11 cellular contexts compared by ENCODE assay signal in genomic region chr11:44310198-44310455, GRCh38. TPM values are rescaled to one million over a fixed set of nuclear protein-coding genes. Genes with fewer than 3 reads are reported as not detected.
DNase-seq lines count a peak whose midpoint lies in the region; ATAC-seq and TF ChIP-seq lines count a peak whose summit lies in the region.
"Had no signal": no experiment of that assay in that cellular context is flagged by ENCODE, and none has a peak within 500 bp of the region (broad histone marks: within the 10 kb centered on the region; RNA-seq: fewer than 3 reads in every experiment).

No MANE protein-coding gene starts in this region.

- ATAC-seq in upper lobe of left lung (ENCODE audit: low FRiP score in 2 of 2): no peak
- ATAC-seq in HG03045 (IDR thresholded peaks at IDR 0.05; ENCODE audit: unreplicated experiment): no peak
- ATAC-seq: stimulated activated naive CD8-positive, alpha-beta T cell treated with anti-CD3 and anti-CD28 coated beads, Interleukin-15, Interleukin-2, amounts not matched to agents 100 U/mL and 50 U/mL, for 24 hours had no signal

- peaks cover 11 to 92% of the 10 kb centered on the region in 2 donors for H3K27me3 ChIP-seq in breast epithelium
- H3K27me3 ChIP-seq in upper lobe of left lung: peaks cover 0 to 81% (median 50%) of the 10 kb centered on the region in 4 donors

- H3K9me3 ChIP-seq in breast epithelium (no peaks in the 10 kb centered on the region), upper lobe of left lung (no peaks in the 10 kb centered on the region)

- POLR2A ChIA-PET in MCF 10A (lab: Yijun Ruan, JAX): interaction anchor here (0.6 kb wide), 1 partner anchor 69 kb away, joined by 3 read pairs; no protein-coding TSS in a partner anchor

- H3K4me3 Mint-ChIP-seq in MCF 10A (ENCODE audit: unreplicated experiment) (no peak overlapping the region), nephron (peak overlapping the region; percentile 81)
- H3K4me3 Mint-ChIP-seq in activated T-helper 1 cell treated with anti-CD3 and anti-CD28 coated beads, Interleukin-12 subunit alpha, Interleukin-12 subunit beta, Interleukin-2, Interleukin-4 antibody, amounts not matched to agents 30 ng/mL and 10 ng/mL and 1 ng/mL, durations not matched to agents 14 hours and 24 hours and 36 hours: no peak overlapping the region

- H3K4me1 Mint-ChIP-seq in MCF 10A (ENCODE audit: insufficient read depth, unreplicated experiment) (no peaks in the 10 kb centered on the region), nephron (peaks cover 51% of the 10 kb centered on the region)
- peaks cover 24% of the 10 kb centered on the region for H3K4me1 Mint-ChIP-seq in activated T-helper 1 cell treated with anti-CD3 and anti-CD28 coated beads, Interleukin-12 subunit alpha, Interleukin-12 subunit beta, Interleukin-2, Interleukin-4 antibody, amounts not matched to agents 30 ng/mL and 10 ng/mL and 1 ng/mL, durations not matched to agents 14 hours and 24 hours and 36 hours (ENCODE audit: low read depth)

- TF ChIP-seq POLR2A in breast epithelium (IDR thresholded peaks at IDR 0.05): no peak
- no peak for TF ChIP-seq POLR2A in upper lobe of left lung (IDR thresholded peaks at IDR 0.05)

- no peak for TF ChIP-seq CTCF in breast epithelium (IDR thresholded peaks at IDR 0.05)
- TF ChIP-seq CTCF in MCF 10A (IDR thresholded peaks at IDR 0.05; ENCODE audit: unreplicated experiment): no peak
- no peak for TF ChIP-seq CTCF in nephron (IDR thresholded peaks at IDR 0.05; ENCODE audit: unreplicated experiment in 3 of 3)
- no peak for TF ChIP-seq CTCF in upper lobe of left lung (IDR thresholded peaks at IDR 0.05)

- H3K27ac Mint-ChIP-seq in MCF 10A (ENCODE audit: low read depth, unreplicated experiment) (no peak overlapping the region), nephron (peak overlapping the region in 1 of 3 experiments; percentile 75)
- H3K27ac Mint-ChIP-seq in activated T-helper 1 cell treated with anti-CD3 and anti-CD28 coated beads, Interleukin-12 subunit alpha, Interleukin-12 subunit beta, Interleukin-2, Interleukin-4 antibody, amounts not matched to agents 30 ng/mL and 10 ng/mL and 1 ng/mL, durations not matched to agents 14 hours and 24 hours and 36 hours: no peak overlapping the region

- WGBS in upper lobe of left lung, 2 donors: 9 to 10% methylated on average over 6 of the region's 6 CpGs

- H3K36me3 ChIP-seq in breast epithelium (no peaks in the 10 kb centered on the region), upper lobe of left lung (no peaks in the 10 kb centered on the region)

- H3K9me3 Mint-ChIP-seq in MCF 10A (ENCODE audit: unreplicated experiment) (no peaks in the 10 kb centered on the region), nephron (no peaks in the 10 kb centered on the region)
- no peaks in the 10 kb centered on the region for H3K9me3 Mint-ChIP-seq in activated T-helper 1 cell treated with anti-CD3 and anti-CD28 coated beads, Interleukin-12 subunit alpha, Interleukin-12 subunit beta, Interleukin-2, Interleukin-4 antibody, amounts not matched to agents 30 ng/mL and 10 ng/mL and 1 ng/mL, durations not matched to agents 14 hours and 24 hours and 36 hours
- H3K9me3 Mint-ChIP-seq: IgD-negative memory B cell had no signal

- BruUV-seq in MCF 10A (replicated peaks; lab: Mats Ljungman, UMichigan): no TSS peak

- H3K27me3 Mint-ChIP-seq in MCF 10A (ENCODE audit: insufficient read depth, unreplicated experiment) (peaks cover 76% of the 10 kb centered on the region), nephron (ENCODE audit: low read depth) (peaks cover 100% of the 10 kb centered on the region)
- H3K27me3 Mint-ChIP-seq in activated T-helper 1 cell treated with anti-CD3 and anti-CD28 coated beads, Interleukin-12 subunit alpha, Interleukin-12 subunit beta, Interleukin-2, Interleukin-4 antibody, amounts not matched to agents 30 ng/mL and 10 ng/mL and 1 ng/mL, durations not matched to agents 14 hours and 24 hours and 36 hours (ENCODE audit: insufficient read depth): peaks cover 93% of the 10 kb centered on the region

- peak overlapping the region; percentile 14 to 65 (median 58) for H3K4me3 ChIP-seq in breast epithelium
- peak overlapping the region in 3 of 4 donors; percentile 8 to 25 (median 12) for H3K4me3 ChIP-seq in upper lobe of left lung

- H3K4me1 ChIP-seq in breast epithelium: peaks cover 0 to 4% of the 10 kb centered on the region in 2 donors
- peaks cover 17 to 39% (median 26%) of the 10 kb centered on the region in 4 donors for H3K4me1 ChIP-seq in upper lobe of left lung

- no peak for DNase-seq in breast epithelium (ENCODE audit: low spot score in 2 of 2)
- DNase-seq in MCF 10A (ENCODE audit: unreplicated experiment): no peak
- peak; percentile 66 for DNase-seq in cerebellar cortex (ENCODE audit: low spot score)
- no peak for DNase-seq in upper lobe of left lung
- DNase-seq in NCI-H187 (lab: John Stamatoyannopoulos, UW): no peak
- DNase-seq in activated T-helper 1 cell treated with anti-CD3 and anti-CD28 coated beads, Interleukin-12 subunit alpha, Interleukin-12 subunit beta, Interleukin-2, Interleukin-4 antibody, amounts not matched to agents 30 ng/mL and 10 ng/mL and 1 ng/mL, durations not matched to agents 14 hours and 24 hours and 36 hours (ENCODE audit: low spot score): no peak

- no peaks in the 10 kb centered on the region for H3K36me3 Mint-ChIP-seq in MCF 10A (ENCODE audit: insufficient read depth, unreplicated experiment)
- H3K36me3 Mint-ChIP-seq in nephron (ENCODE audit: low read depth): peaks cover 3% of the 10 kb centered on the region
- peaks cover 5% of the 10 kb centered on the region for H3K36me3 Mint-ChIP-seq in activated T-helper 1 cell treated with anti-CD3 and anti-CD28 coated beads, Interleukin-12 subunit alpha, Interleukin-12 subunit beta, Interleukin-2, Interleukin-4 antibody, amounts not matched to agents 30 ng/mL and 10 ng/mL and 1 ng/mL, durations not matched to agents 14 hours and 24 hours and 36 hours (ENCODE audit: low read depth)
- H3K36me3 Mint-ChIP-seq: IgD-negative memory B cell had no signal

- CTCF ChIA-PET in MCF 10A (lab: Yijun Ruan, JAX): no interaction called here

- H3K27ac ChIP-seq in breast epithelium (peak overlapping the region; percentile 71 to 87), upper lobe of left lung (no peak overlapping the region)

- intact Hi-C loops in breast epithelium (cut with DNase I; ENCODE audit: low total_unique reads) (no loop called here), MCF 10A (cut with micrococcal nuclease) (no loop called here)
- intact Hi-C loops in activated T-helper 1 cell treated with anti-CD3 and anti-CD28 coated beads, Interleukin-12 subunit alpha, Interleukin-12 subunit beta, Interleukin-2, Interleukin-4 antibody, amounts not matched to agents 30 ng/mL and 10 ng/mL and 1 ng/mL, durations not matched to agents 14 hours and 24 hours and 36 hours (cut with micrococcal nuclease): loop anchor here (2.0 kb wide), 1 partner anchor 199 kb away; no protein-coding TSS in a partner anchor

- TF ChIP-seq EP300 in upper lobe of left lung (IDR thresholded peaks at IDR 0.05): no peak

RNA-seq across cellular contexts. Expression of gene ALX4, which starts 0.2 kb away (rescaled TPM):
- 1 to 10 TPM in 2 of 3 donors, under 1 TPM in 1; under 0.01 to 5.2 (median 1.9) TPM for total RNA-seq in breast epithelium
- not detected in 2 replicates for total RNA-seq in MCF 10A (2022)
- not detected for total RNA-seq in upper lobe of left lung
- total RNA-seq in activated T-helper 1 cell treated with anti-CD3 and anti-CD28 coated beads, Interleukin-12 subunit alpha, Interleukin-12 subunit beta, Interleukin-2, Interleukin-4 antibody, amounts not matched to agents 30 ng/mL and 10 ng/mL and 1 ng/mL, durations not matched to agents 14 hours and 24 hours and 36 hours: not detected in 2 replicates
- total RNA-seq: OCI-LY7 had no signal

Comparison
In these comparisons a context has a peak if more than half of its experiments do, and no peak if none do; other contexts are left out.
1. H3K27ac ChIP-seq: peak in breast epithelium (2 of 2); none in upper lobe of left lung (0 of 4).
2. H3K4me3 Mint-ChIP-seq: peak in nephron (3 of 3); none in MCF 10A (single experiment) and activated T-helper 1 cell treated with anti-CD3 and anti-CD28 coated beads, Interleukin-12 subunit alpha, Interleukin-12 subunit beta, Interleukin-2, Interleukin-4 antibody, amounts not matched to agents 30 ng/mL and 10 ng/mL and 1 ng/mL, durations not matched to agents 14 hours and 24 hours and 36 hours (single experiment).